Comparison of ENCODE assay signal across 9 cellular contexts in genomic region chr3:13894812-13895154, GRCh38. TPM values are rescaled to one million over a fixed set of nuclear protein-coding genes. Genes with fewer than 3 reads are reported as not detected.
DNase-seq lines count a peak whose midpoint lies in the region; TF ChIP-seq lines count a peak whose summit lies in the region.
"Had no signal": no experiment of that assay in that cellular context is flagged by ENCODE, and none has a peak within 500 bp of the region (broad histone marks: within the 10 kb centered on the region; RNA-seq: fewer than 3 reads in every experiment).

No MANE protein-coding gene starts in this region.

- no peak for TF ChIP-seq EP300 in ovary (IDR thresholded peaks at IDR 0.05)

- 40 to 42% methylated on average over 20 of the region's 20 CpGs for WGBS in esophagus, 2 donors
- WGBS in ovary, 3 donors: 23 to 43% (median 28%) methylated on average over 17 to 20 of the region's 20 CpGs

- no peaks in the 10 kb centered on the region; the same call in 1 of the 2 replicates for H3K9me3 ChIP-seq in PC-9 (ENCODE audit: insufficient read depth, low read depth)
- H3K9me3 ChIP-seq in esophagus (ENCODE audit: control insufficient read depth in 2 of 2, insufficient read depth in 1 of 2, low read depth in 1 of 2, low read length in 1 of 2): no peaks in the 10 kb centered on the region
- no peaks in the 10 kb centered on the region for H3K9me3 ChIP-seq in ovary

- peaks cover 9 to 29% (median 20%) of the 10 kb centered on the region in 7 donors for H3K9me3 Mint-ChIP-seq in CD14-positive monocyte

- peak overlapping the region; percentile 99; the same call in 1 of the 2 replicates for H2AFZ ChIP-seq in PC-9

- POLR2A ChIA-PET in PC-9 (lab: Charles Lee; ENCODE audit: unreplicated experiment): interaction anchor here (0.5 kb wide), 1 partner anchor 756 kb away, joined by 11 read pairs; the partner anchor contains the start of gene CCDC174
- POLR2A ChIA-PET in HEK293T (lab: Yijun Ruan, JAX): interaction anchor here (0.6 to 1.0 kb wide), 2 partner anchors 230 to 255 kb away, joined by 3 read pairs; partner anchors contain the start of genes CHCHD4 and TMEM43

- peaks cover 21 to 32% (median 31%) of the 10 kb centered on the region in 3 donors for H3K27me3 Mint-ChIP-seq in CD14-positive monocyte (ENCODE audit: low read depth in 3 of 3)

- H3K9me2 ChIP-seq in PC-9 (ENCODE audit: insufficient read depth): no peaks in the 10 kb centered on the region

- intact Hi-C loops in CD14-positive monocyte (cut with micrococcal nuclease) (loop anchor here (5.0 to 10.0 kb wide), 3 partner anchors 228 to 580 kb away; partner anchors contain the start of genes CHCHD4 (in 2 of the 2) and TMEM43 (in 1 of the 2)), PC-9 (cut with micrococcal nuclease; ENCODE audit: unreplicated experiment) (loop anchor here (5.0 kb wide), 3 partner anchors 123 to 883 kb away; partner anchors contain the start of genes LSM3 and XPC), ovary (cut with DNase I) (loop anchor here in 3 of 4 donors (5.0 to 10.0 kb wide), 6 partner anchors 223 to 1020 kb away; partner anchors contain the start of genes TMEM43 (in 2 of the 3) and CHCHD4 (in 1 of the 3))

- DNase-seq in CD14-positive monocyte (ENCODE audit: low spot score) (no peak), PC-9 (no peak), ovary (peak in 1 of 5 donors; percentile 26), middle frontal gyrus (ENCODE audit: extremely low spot score, low spot score) (no peak), NCI-H187 (lab: John Stamatoyannopoulos, UW) (no peak), HEK293T (ENCODE audit: extremely low spot score) (no peak), A172 (ENCODE audit: low spot score) (no peak)

- peaks cover 9% of the 10 kb centered on the region; the same call in 1 of the 2 replicates for H3F3A ChIP-seq in PC-9 (ENCODE audit: insufficient read depth, low read depth)

- H3K4me1 ChIP-seq in PC-9 (replicated peaks; ENCODE audit: insufficient read depth) (peaks cover 18% of the 10 kb centered on the region), esophagus (ENCODE audit: control insufficient read depth in 2 of 2, insufficient read depth in 2 of 2, low read length in 1 of 2) (peaks cover 0 to 16% of the 10 kb centered on the region in 2 donors), ovary (ENCODE audit: insufficient read depth) (peaks cover 2% of the 10 kb centered on the region)

- H3K27ac Mint-ChIP-seq in CD14-positive monocyte: no peak overlapping the region

- H3K36me3 Mint-ChIP-seq in CD14-positive monocyte: no peaks in the 10 kb centered on the region

- TF ChIP-seq POLR2A in ovary (IDR thresholded peaks at IDR 0.05): no peak

- H3K4me3 Mint-ChIP-seq in CD14-positive monocyte: peak overlapping the region; percentile 90 to 95

- CTCF ChIA-PET in PC-9 (lab: Charles Lee) (interaction anchor here (0.7 kb wide), 1 partner anchor 1338 kb away, joined by 5 read pairs; the partner anchor contains the start of gene MKRN2), HEK293T (lab: Yijun Ruan, JAX) (no interaction called here)

- H3K79me2 ChIP-seq in PC-9 (ENCODE audit: low read depth): no peaks in the 10 kb centered on the region

- H3K4me3 ChIP-seq in PC-9 (peak overlapping the region; percentile 96; the same call in 1 of the 2 replicates), esophagus (ENCODE audit: low read depth in 1 of 2, low read length in 2 of 2) (peak overlapping the region; percentile 46 to 48), ovary (peak overlapping the region; percentile 43)

- BruUV-seq in PC-9 (replicated peaks; lab: Mats Ljungman, UMichigan): no TSS peak

- H3K4me1 Mint-ChIP-seq in CD14-positive monocyte: peaks cover 23% of the 10 kb centered on the region

- no peaks in the 10 kb centered on the region for H3K27me3 ChIP-seq in PC-9 (ENCODE audit: insufficient read depth, low read depth)
- no peaks in the 10 kb centered on the region for H3K27me3 ChIP-seq in esophagus (ENCODE audit: control insufficient read depth in 1 of 2, insufficient read depth in 2 of 2, low read length in 2 of 2)
- H3K27me3 ChIP-seq in ovary: no peaks in the 10 kb centered on the region

- H3K36me3 ChIP-seq in PC-9 (ENCODE audit: low read depth): no peaks in the 10 kb centered on the region
- no peaks in the 10 kb centered on the region for H3K36me3 ChIP-seq in esophagus (ENCODE audit: control insufficient read depth in 2 of 2, insufficient read depth in 2 of 2, low read length in 1 of 2)
- H3K36me3 ChIP-seq in ovary: no peaks in the 10 kb centered on the region
- H3K36me3 ChIP-seq: WERI-Rb-1 had no signal

- peak overlapping the region; percentile 99 for H3K4me2 ChIP-seq in PC-9

- TF ChIP-seq CTCF in CD14-positive monocyte (IDR thresholded peaks at IDR 0.05) (no peak), PC-9 (conservative IDR thresholded peaks at IDR 0.05) (no peak), ovary (IDR thresholded peaks at IDR 0.05) (no peak)

- no peak overlapping the region for H3K27ac ChIP-seq in PC-9
- no peak overlapping the region for H3K27ac ChIP-seq in esophagus (ENCODE audit: low read depth in 2 of 2, low read length in 1 of 2)
- H3K27ac ChIP-seq in ovary: no peak overlapping the region
- H3K27ac ChIP-seq: WERI-Rb-1 had no signal

- H4K20me1 ChIP-seq in PC-9 (ENCODE audit: insufficient read depth): no peaks in the 10 kb centered on the region

TF ChIP-seq in HEK293T, 16 proteins besides CTCF, POLR2A, EP300 and RAD21:
- no peak for TF ChIP-seq LEF1 (IDR thresholded peaks at IDR 0.05; ENCODE audit: borderline replicate concordance)
- TF ChIP-seq CTBP1 (IDR thresholded peaks at IDR 0.05; ENCODE audit: borderline replicate concordance): no peak
- no peak for TF ChIP-seq ZNF384 (IDR thresholded peaks at IDR 0.05)
- TF ChIP-seq BHLHE40 (IDR thresholded peaks at IDR 0.05; ENCODE audit: borderline replicate concordance): no peak
- TF ChIP-seq FOXK2 (IDR thresholded peaks at IDR 0.05): no peak
- TF ChIP-seq FOXA1 (IDR thresholded peaks at IDR 0.05): no peak
- no peak for TF ChIP-seq ELF4 (IDR thresholded peaks at IDR 0.05)
- no peak for TF ChIP-seq SUZ12 (IDR thresholded peaks at IDR 0.05)
TF ChIP-seq in HEK293T: peak in this region for 0.

RNA-seq across cellular contexts. Expression of gene WNT7A, which starts 14.9 kb away (rescaled TPM):
- polyA plus RNA-seq in CD14-positive monocyte: not detected
- 4.7 and 6.3 TPM in 2 replicates for total RNA-seq in PC-9 (2021)
- polyA plus RNA-seq in esophagus: under 1 TPM; 0.09 to 0.37 TPM
- under 1 TPM in 3 of 7 donors, not detected in 4; 0.22 to 0.83 (median 0.34) TPM for total RNA-seq in ovary
- not detected for polyA plus RNA-seq in ovary
- total RNA-seq in A172 (2014; rRNA removed; shearing (Covaris generic)): not detected in 2 replicates

Comparison
In these comparisons a context has a peak if more than half of its experiments do, and no peak if none do; other contexts are left out.
1. H3K4me3 ChIP-seq: peak in every context shown above with its lines; median percentile 96 in PC-9; 47 in esophagus; 43 in ovary.